ENCODE assay signal across 34 cellular contexts in genomic region chrX:38099688-38100087, GRCh38.
DNase-seq lines count a peak whose midpoint lies in the region; ATAC-seq, FAIRE-seq and TF ChIP-seq lines count a peak whose summit lies in the region.
"Had no signal": no experiment of that assay in that cellular context is flagged by ENCODE, and none has a peak within 500 bp of the region (broad histone marks: within the 10 kb centered on the region; RNA-seq: fewer than 3 reads in every experiment).

No MANE protein-coding gene starts in this region.

- TF ChIP-seq POLR2A in K562 (conservative IDR thresholded peaks at IDR 0.05), result no peak

- no TSS peak for BruUV-seq in K562 (replicated peaks; lab: Mats Ljungman, UMichigan)

- DNase-seq in astrocyte (ENCODE audit: low read depth) (no peak), K562 (ENCODE audit: extremely low read depth in 1 of 4, low spot score in 3 of 4) (no peak), NCI-H146 treated with DMSO at 0.1 percent for 48 hours (lab: John Stamatoyannopoulos, UW; ENCODE audit: unreplicated experiment) (no peak), T1000 (lab: John Stamatoyannopoulos, UW) (no peak)
- DNase-seq in NK-92 treated with Interleukin-12 subunit alpha and Interleukin-12 subunit beta, amount 100 ng/mL, for 24 hours (lab: John Stamatoyannopoulos, UW), result no peak
- DNase-seq: 8988T; ACHN; AML-193; BE2C; C1 segment of cervical spinal cord; Caco-2; Calu3; CD4-positive, alpha-beta memory T cell; CD4-positive, alpha-beta T cell; CD4-positive, CD25-positive, alpha-beta regulatory T cell; CD8-positive, alpha-beta memory T cell; CD8-positive, alpha-beta T cell; COR-L47; DMS 273 treated with DMSO at 0.1 percent for 48 hours; DMS153; DMS53; DMS79; DMS79 treated with DMSO at 0.1 percent for 48 hours; DND-41; EL had no signal

- H3K4me1 Mint-ChIP-seq in astrocyte (ENCODE audit: low read depth, unreplicated experiment), result no peaks in the 10 kb centered on the region

- H3K36me3 ChIP-seq in HEK293 (ENCODE audit: control insufficient read depth in 2 of 2, insufficient read depth in 1 of 2, low read length in 2 of 2) (peaks cover 0 to 10% of the 10 kb centered on the region in 2 experiments; a peak in 1 of 3 replicates), astrocyte (ENCODE audit: insufficient read depth, low read length) (peaks cover 2% of the 10 kb centered on the region), K562 (ENCODE audit: control insufficient read depth, insufficient read depth, low read length) (no peaks in the 10 kb centered on the region)
- H3K36me3 ChIP-seq: BE2C; BLaER1; BLaER1 treated with 17β-estradiol and CSF1 and Interleukin-3, amounts not matched to agents 10 nM and 100 nM had no signal

- FAIRE-seq in astrocyte (lab: Jason Lieb, UNC) (peak; percentile 99), K562 (lab: Jason Lieb, UNC) (no peak)
- FAIRE-seq: A204.1 had no signal

- H3K4me2 ChIP-seq in astrocyte (ENCODE audit: low read length) (no peak overlapping the region), K562 (ENCODE audit: insufficient read depth, low read length) (no peak overlapping the region)
- H3K4me2 ChIP-seq: A549; BLaER1; BLaER1 treated with 17β-estradiol and CSF1 and Interleukin-3, amounts not matched to agents 10 nM and 100 nM had no signal

- H3K4me3 ChIP-seq in HEK293 (ENCODE audit: low read depth, low read length), result no peak overlapping the region
- H3K4me3 ChIP-seq in astrocyte (ENCODE audit: insufficient read depth, low read depth, low read length), result no peak overlapping the region
- H3K4me3 ChIP-seq in K562, result no peak overlapping the region
- H3K4me3 ChIP-seq: A549; BLaER1; BLaER1 treated with 17β-estradiol and CSF1 and Interleukin-3, amounts not matched to agents 10 nM and 100 nM had no signal

- H4K20me1 ChIP-seq in astrocyte (ENCODE audit: insufficient read depth, low read length) (no peaks in the 10 kb centered on the region), K562 (replicated peaks; ENCODE audit: control insufficient read depth, insufficient read depth, low read length) (no peaks in the 10 kb centered on the region)
- H4K20me1 ChIP-seq: BLaER1; BLaER1 treated with 17β-estradiol and CSF1 and Interleukin-3, amounts not matched to agents 10 nM and 100 nM had no signal

- TF ChIP-seq CTCF in HEK293 (tag by site-specific recombination; IDR thresholded peaks at IDR 0.05) (no peak), astrocyte (IDR thresholded peaks at IDR 0.05; ENCODE audit: insufficient read depth, low read depth, low read length) (no peak), K562 (IDR thresholded peaks at IDR 0.05 in 2 of 3, conservative IDR thresholded peaks at IDR 0.05 in 1 of 3; ENCODE audit: insufficient read depth in 2 of 3, low read depth in 1 of 3, low read length in 3 of 3) (no peak)

- H3K27ac Mint-ChIP-seq in astrocyte (ENCODE audit: unreplicated experiment), result no peak overlapping the region
- H3K27ac Mint-ChIP-seq: B cell; CD14-positive monocyte; CD4-positive, alpha-beta memory T cell; CD4-positive, alpha-beta T cell; CD4-positive, CD25-positive, alpha-beta regulatory T cell; CD8-positive, alpha-beta T cell had no signal

- H3K27ac ChIP-seq in HEK293 (ENCODE audit: extremely low read depth, low read depth, low read length), result no peak overlapping the region
- H3K27ac ChIP-seq in astrocyte (ENCODE audit: low read depth, low read length), result no peak overlapping the region
- H3K27ac ChIP-seq in K562 (ENCODE audit: extremely low read depth, low read depth, low read length), result no peak overlapping the region
- H3K27ac ChIP-seq: 22Rv1; A549; BLaER1; BLaER1 treated with 17β-estradiol and CSF1 and Interleukin-3, amounts not matched to agents 10 nM and 100 nM; C4-2B had no signal

- CTCF ChIA-PET in HEK293 (lab: Yijun Ruan, JAX) (no interaction called here), K562 (lab: Yijun Ruan, JAX; ENCODE audit: low intra/inter-chr PET ratio) (no interaction called here)

- H3K79me2 ChIP-seq in astrocyte (ENCODE audit: insufficient read depth, low read length) (no peaks in the 10 kb centered on the region), K562 (ENCODE audit: control insufficient read depth, insufficient read depth, low read length) (no peaks in the 10 kb centered on the region)

- H3K9ac ChIP-seq in astrocyte (ENCODE audit: low read length), result no peak overlapping the region
- no peak overlapping the region for H3K9ac ChIP-seq in K562 (ENCODE audit: insufficient read depth in 1 of 2, low read depth in 2 of 2, low read length in 2 of 2)
- H3K9ac ChIP-seq: BLaER1; BLaER1 treated with 17β-estradiol and CSF1 and Interleukin-3, amounts not matched to agents 10 nM and 100 nM had no signal

- no peaks in the 10 kb centered on the region for H3K36me3 Mint-ChIP-seq in astrocyte (ENCODE audit: low read depth, unreplicated experiment)
- H3K36me3 Mint-ChIP-seq: CD14-positive monocyte; CD4-positive, CD25-positive, alpha-beta regulatory T cell; CD8-positive, alpha-beta memory T cell; CD8-positive, alpha-beta T cell had no signal

- H3K4me1 ChIP-seq in HEK293 (ENCODE audit: control insufficient read depth, insufficient read depth, low read length) (no peaks in the 10 kb centered on the region), astrocyte (ENCODE audit: insufficient read depth, low read length) (no peaks in the 10 kb centered on the region), K562 (replicated peaks in 1 of 2; ENCODE audit: control insufficient read depth in 2 of 2, insufficient read depth in 2 of 2, low read length in 2 of 2) (no peaks in the 10 kb centered on the region; a peak in 1 of 5 replicates)
- H3K4me1 ChIP-seq: A549, BE2C, Caco-2 had no signal

- POLR2A ChIA-PET in HEK293 (lab: Yijun Ruan, JAX) (no interaction called here), K562 (lab: Yijun Ruan, JAX) (no interaction called here)

- H3K27me3 ChIP-seq in astrocyte (ENCODE audit: insufficient read depth, low read length), result no peaks in the 10 kb centered on the region
- no peaks in the 10 kb centered on the region for H3K27me3 ChIP-seq in K562 (ENCODE audit: control insufficient read depth in 2 of 2, insufficient read depth in 2 of 2, low read length in 2 of 2)
- H3K27me3 ChIP-seq: BE2C; BLaER1; BLaER1 treated with 17β-estradiol and CSF1 and Interleukin-3, amounts not matched to agents 10 nM and 100 nM had no signal

- no peak for TF ChIP-seq RAD21 in K562 (CRISPR knock-in tag; conservative IDR thresholded peaks at IDR 0.05 in 1 of 2, IDR thresholded peaks at IDR 0.05 in 1 of 2)

- no peak overlapping the region for H2AFZ ChIP-seq in astrocyte (ENCODE audit: low read depth, low read length)
- H2AFZ ChIP-seq in K562 (ENCODE audit: low read depth, low read length), result no peak overlapping the region

- ATAC-seq in K562, result no peak
- ATAC-seq: A549; CD8-positive, alpha-beta T cell had no signal

- H3K9me3 ChIP-seq in HEK293 (ENCODE audit: control insufficient read depth, insufficient read depth, low read depth, low read length) (no peaks in the 10 kb centered on the region), astrocyte (ENCODE audit: insufficient read depth, low read depth, low read length) (no peaks in the 10 kb centered on the region), K562 (replicated peaks; ENCODE audit: control insufficient read depth, insufficient read depth, low read depth, low read length) (0 out of 2 replicates have a peak, but pooled peaks cover 1% of the 10 kb centered on the region)
- H3K9me3 ChIP-seq: A549, BE2C, Caco-2 had no signal

- H3K9me3 Mint-ChIP-seq in astrocyte (ENCODE audit: unreplicated experiment), result no peaks in the 10 kb centered on the region
- H3K9me3 Mint-ChIP-seq: CD4-positive, alpha-beta T cell; CD8-positive, alpha-beta T cell had no signal

- TF ChIP-seq EP300 in K562 (IDR thresholded peaks at IDR 0.05; ENCODE audit: low read length), result no peak

- intact Hi-C loops in K562 (cut with micrococcal nuclease), result no loop called here

- no peaks in the 10 kb centered on the region for H3K27me3 Mint-ChIP-seq in astrocyte (ENCODE audit: low read depth, unreplicated experiment)
- H3K27me3 Mint-ChIP-seq: CD4-positive, alpha-beta T cell had no signal

- H3K9me1 ChIP-seq in K562 (ENCODE audit: control insufficient read depth, insufficient read depth, low read length), result no peaks in the 10 kb centered on the region

- no peak overlapping the region for H3K4me3 Mint-ChIP-seq in astrocyte (ENCODE audit: unreplicated experiment)
- H3K4me3 Mint-ChIP-seq: B cell; CD14-positive monocyte; CD4-positive, alpha-beta memory T cell; CD4-positive, alpha-beta T cell; CD4-positive, CD25-positive, alpha-beta regulatory T cell; CD8-positive, alpha-beta memory T cell; CD8-positive, alpha-beta T cell had no signal

- in situ Hi-C loops in K562 (cut with MboI), result no loop called here

TF ChIP-seq in HEK293, 187 proteins besides CTCF, POLR2A, EP300 and RAD21:
- TF ChIP-seq ZEB2 (tag by site-specific recombination; IDR thresholded peaks at IDR 0.05) (no peak), ZNF596 (tag by site-specific recombination; IDR thresholded peaks at IDR 0.05) (no peak), ZXDB (tag by site-specific recombination; IDR thresholded peaks at IDR 0.05) (no peak), SETDB1 (IDR thresholded peaks at IDR 0.05; ENCODE audit: insufficient read length, low read length) (peak; percentile 75)

TF ChIP-seq in K562, 482 proteins besides CTCF, POLR2A, EP300 and RAD21:
- TF ChIP-seq NFXL1 (CRISPR knock-in tag; IDR thresholded peaks at IDR 0.05) (no peak), PCBP2 (IDR thresholded peaks at IDR 0.05; ENCODE audit: low read depth, low read length, poor library complexity, severe bottlenecking) (no peak), NCOA2 (IDR thresholded peaks at IDR 0.05; ENCODE audit: partially characterized antibody in 2 of 2) (no peak), ZNF324 (CRISPR knock-in tag; IDR thresholded peaks at IDR 0.05) (peak; percentile 95), THRA (IDR thresholded peaks at IDR 0.05) (no peak), MTA2 (IDR thresholded peaks at IDR 0.05; ENCODE audit: low read depth) (no peak), CSDE1 (IDR thresholded peaks at IDR 0.05) (no peak)
TF ChIP-seq in K562: peak in this region for 1.

Comparison
In these comparisons a context has a peak if more than half of its experiments do, and no peak if none do; other contexts are left out.
1. Of the 44 proteins assayed by ChIP-seq in both K562 and HEK293: peak only in K562: ZNF324; only in HEK293: SETDB1; in both: none; in neither: 42.